Comparison of ENCODE assay signal across 26 cellular contexts in genomic region chr11:65187146-65187675, GRCh38. TPM values are rescaled to one million over a fixed set of nuclear protein-coding genes. Genes with fewer than 3 reads are reported as not detected.
DNase-seq lines count a peak whose midpoint lies in the region; ATAC-seq, FAIRE-seq and TF ChIP-seq lines count a peak whose summit lies in the region.
"Had no signal": no experiment of that assay in that cellular context is flagged by ENCODE, and none has a peak within 500 bp of the region (broad histone marks: within the 10 kb centered on the region; RNA-seq: fewer than 3 reads in every experiment).

No MANE protein-coding gene starts in this region.

- H2BK120ac ChIP-seq in neuronal stem cell (ENCODE audit: low read depth, low read length), result no peak overlapping the region

- H2BK12ac ChIP-seq in neuronal stem cell (ENCODE audit: low read length), result no peak overlapping the region

- H3K27ac ChIP-seq in HEK293 (ENCODE audit: extremely low read depth, low read depth, low read length), result no peak overlapping the region
- no peak overlapping the region for H3K27ac ChIP-seq in RWPE2 (ENCODE audit: poor library complexity, severe bottlenecking)
- no peak overlapping the region for H3K27ac ChIP-seq in kidney (ENCODE audit: low read depth in 2 of 2, low read length in 2 of 2)
- H3K27ac ChIP-seq in neuronal stem cell (replicated peaks; ENCODE audit: low read length), result no peak overlapping the region
- H3K27ac ChIP-seq: BLaER1, SK-N-MC had no signal

- no peak overlapping the region for H2BK15ac ChIP-seq in neuronal stem cell (ENCODE audit: low read length)

- no peak overlapping the region for H3K4me3 ChIP-seq in HEK293 (ENCODE audit: low read depth, low read length)
- H3K4me3 ChIP-seq in RWPE2 (ENCODE audit: severe bottlenecking), result no peak overlapping the region
- H3K4me3 ChIP-seq in kidney (ENCODE audit: low read length in 2 of 2), result no peak overlapping the region
- H3K4me3 ChIP-seq in neuronal stem cell (ENCODE audit: low read length in 2 of 2), result no peak overlapping the region
- H3K4me3 ChIP-seq: BLaER1, SK-N-MC had no signal

- no peak overlapping the region for H3K18ac ChIP-seq in neuronal stem cell (ENCODE audit: low read length)

- peaks cover 2% of the 10 kb centered on the region for H3K79me1 ChIP-seq in neuronal stem cell (ENCODE audit: low read depth, low read length)

- DNase-seq in RWPE2 (ENCODE audit: low spot score) (peak; percentile 9), kidney (peak; percentile 30), neuronal stem cell (ENCODE audit: low spot score) (no peak), NCI-H2171 treated with DMSO at 0.1 percent for 48 hours (lab: John Stamatoyannopoulos, UW) (no peak)
- DNase-seq: DMS53, H7, IMR-90, KG1, MM.1S, NCI-H1417, NCI-H1694, NCI-H2029 treated with DMSO at 0.1 percent for 48 hours, NCI-H226, NCI-H510A, NCI-H69, SIG-M5 had no signal

- H3K36me3 ChIP-seq in HEK293 (ENCODE audit: control insufficient read depth in 2 of 2, insufficient read depth in 1 of 2, low read length in 2 of 2) (peaks cover 9 to 84% of the 10 kb centered on the region in 2 experiments; a peak in 2 of 3 replicates), RWPE2 (ENCODE audit: low read depth) (peaks cover 90% of the 10 kb centered on the region), kidney (ENCODE audit: control insufficient read depth in 1 of 2, insufficient read depth in 2 of 2, low read length in 2 of 2) (peaks cover 20 to 34% of the 10 kb centered on the region in 2 donors), neuronal stem cell (replicated peaks in 1 of 2; ENCODE audit: control insufficient read depth in 2 of 2, insufficient read depth in 2 of 2, low read length in 2 of 2) (peaks cover 10 to 52% of the 10 kb centered on the region in 2 donors)

- POLR2A ChIA-PET in HEK293 (lab: Yijun Ruan, JAX), result interaction anchor here (1.2 to 1.6 kb wide), 2 partner anchors 10 to 52 kb away, joined by 3 to 11 read pairs; partner anchors contain the start of gene SYVN1

- FAIRE-seq in kidney (lab: Jason Lieb, UNC), result no peak
- FAIRE-seq: A204.1, GM18507 had no signal

- H4K91ac ChIP-seq in neuronal stem cell (ENCODE audit: low read depth, low read length, poor library complexity), result no peak overlapping the region

- CTCF ChIA-PET in HEK293 (lab: Yijun Ruan, JAX), result interaction anchor here (1.1 kb wide), 1 partner anchor 16 kb away, joined by 3 read pairs; no protein-coding TSS in a partner anchor

- H3K9me3 ChIP-seq in HEK293 (ENCODE audit: control insufficient read depth, insufficient read depth, low read depth, low read length) (no peaks in the 10 kb centered on the region), RWPE2 (ENCODE audit: severe bottlenecking) (no peaks in the 10 kb centered on the region), kidney (ENCODE audit: control insufficient read depth in 1 of 2, low read length in 2 of 2) (no peaks in the 10 kb centered on the region), neuronal stem cell (replicated peaks in 1 of 2; ENCODE audit: control insufficient read depth in 2 of 2, insufficient read depth in 1 of 2, low read depth in 1 of 2, low read length in 2 of 2) (no peaks in the 10 kb centered on the region)
- H3K9me3 ChIP-seq: BLaER1 had no signal

- H2AK5ac ChIP-seq in neuronal stem cell (ENCODE audit: low read depth, low read length), result no peak overlapping the region

- no peak overlapping the region for H3K9ac ChIP-seq in kidney (ENCODE audit: low read length in 2 of 2)
- H3K9ac ChIP-seq in neuronal stem cell (ENCODE audit: low read depth, low read length, poor library complexity), result no peak overlapping the region
- H3K9ac ChIP-seq: BLaER1 had no signal

- no peaks in the 10 kb centered on the region for H3K4me1 ChIP-seq in HEK293 (ENCODE audit: control insufficient read depth, insufficient read depth, low read length)
- H3K4me1 ChIP-seq in RWPE2 (ENCODE audit: insufficient read depth, poor library complexity, severe bottlenecking), result peaks cover 6% of the 10 kb centered on the region
- H3K4me1 ChIP-seq in kidney (ENCODE audit: control insufficient read depth in 1 of 2, insufficient read depth in 1 of 2, low read depth in 1 of 2, low read length in 2 of 2), result peaks cover 0 to 14% of the 10 kb centered on the region in 2 donors
- peaks cover 7 to 14% of the 10 kb centered on the region in 2 donors for H3K4me1 ChIP-seq in neuronal stem cell (ENCODE audit: control insufficient read depth in 2 of 2, insufficient read depth in 1 of 2, low read depth in 1 of 2, low read length in 2 of 2)

- no CpG with 5 or more reads among the region's 6 CpGs for WGBS in neuronal stem cell (ENCODE audit: extremely low coverage in 2 of 2, insufficient read length in 2 of 2, insufficient replicate concordance in 1 of 2), 2 donors

- H3K27me3 ChIP-seq in RWPE2 (ENCODE audit: insufficient read depth, poor library complexity, severe bottlenecking) (no peaks in the 10 kb centered on the region), neuronal stem cell (ENCODE audit: control insufficient read depth in 3 of 3, insufficient read depth in 3 of 3, low read depth in 1 of 3, low read length in 3 of 3) (peaks cover 0 to 2% (median 0%) of the 10 kb centered on the region in 3 experiments)
- H3K27me3 ChIP-seq: BLaER1 had no signal

- no peak overlapping the region for H2AFZ ChIP-seq in neuronal stem cell (ENCODE audit: low read length)

- peak overlapping the region; percentile 3 for H3K23ac ChIP-seq in neuronal stem cell (ENCODE audit: low read depth, low read length, poor library complexity)

- no peak overlapping the region for H3K4ac ChIP-seq in neuronal stem cell (ENCODE audit: low read length)

- ATAC-seq in RWPE2 (ENCODE audit: low read depth) (no peak), HG03565 (IDR thresholded peaks at IDR 0.05; ENCODE audit: unreplicated experiment) (no peak), GM21619 (IDR thresholded peaks at IDR 0.05; ENCODE audit: unreplicated experiment) (no peak)

- H2BK5ac ChIP-seq in neuronal stem cell (ENCODE audit: low read length), result no peak overlapping the region

- no peak overlapping the region for H3K14ac ChIP-seq in neuronal stem cell (ENCODE audit: low read length)

- no peak overlapping the region for H3K4me2 ChIP-seq in neuronal stem cell (ENCODE audit: insufficient read depth, low read length, poor library complexity, severe bottlenecking)
- H3K4me2 ChIP-seq: BLaER1 had no signal

- intact Hi-C loops in kidney (cut with DNase I), result no loop called here

- no peak overlapping the region for H4K8ac ChIP-seq in neuronal stem cell (ENCODE audit: low read depth, low read length)

- no peak for TF ChIP-seq CTCF in HEK293 (tag by site-specific recombination; IDR thresholded peaks at IDR 0.05)
- no peak for TF ChIP-seq CTCF in RWPE2 (IDR thresholded peaks at IDR 0.05; ENCODE audit: poor library complexity, severe bottlenecking)
- TF ChIP-seq CTCF in kidney (IDR thresholded peaks at IDR 0.05; ENCODE audit: borderline replicate concordance, extremely low read depth, insufficient read depth), result no peak

TF ChIP-seq in HEK293, 187 proteins besides CTCF, POLR2A, EP300 and RAD21:
- no peak for TF ChIP-seq ZNF837 (tag by site-specific recombination; IDR thresholded peaks at IDR 0.05)
- TF ChIP-seq ZNF660 (tag by site-specific recombination; IDR thresholded peaks at IDR 0.05), result no peak
- TF ChIP-seq SP2 (tag by site-specific recombination; IDR thresholded peaks at IDR 0.05), result peak; percentile 32
- TF ChIP-seq ZNF26 (tag by site-specific recombination; IDR thresholded peaks at IDR 0.05), result no peak

RNA-seq across cellular contexts. Expression of gene CAPN1, which starts 5.5 kb away (rescaled TPM):
- 328 TPM for total RNA-seq in kidney
- 92.5 TPM for polyA plus RNA-seq in kidney (ENCODE audit: insufficient read depth, low read depth, low replicate concordance)
- polyA plus RNA-seq in neuronal stem cell (2013, experiment 1 of 2), result 35.4 TPM
- 33.4 TPM for polyA plus RNA-seq in neuronal stem cell (2013, experiment 2 of 2)

RNA-seq across cellular contexts. Expression of gene SPDYC, which starts 17.2 kb away (rescaled TPM):
- total RNA-seq in kidney, result not detected
- polyA plus RNA-seq in kidney (ENCODE audit: insufficient read depth, low read depth, low replicate concordance), result 0.43 TPM
- 0.06 TPM for polyA plus RNA-seq in neuronal stem cell (2013, experiment 1 of 2)
- polyA plus RNA-seq in neuronal stem cell (2013, experiment 2 of 2), result not detected
- total RNA-seq: CD4-positive, alpha-beta T cell; Daoy; IMR-90 had no signal
- polyA plus RNA-seq: AG04450, IMR-90 had no signal

RNA-seq across cellular contexts. Expression of gene SYVN1, which starts 52.9 kb away (rescaled TPM):
- total RNA-seq in kidney, result 69.8 TPM
- 21.2 TPM for polyA plus RNA-seq in kidney (ENCODE audit: insufficient read depth, low read depth, low replicate concordance)
- polyA plus RNA-seq in neuronal stem cell (2013, experiment 1 of 2), result 16.9 TPM
- 16.0 TPM for polyA plus RNA-seq in neuronal stem cell (2013, experiment 2 of 2)

Comparison
In these comparisons a context has a peak if more than half of its experiments do, and no peak if none do; other contexts are left out.
1. DNase-seq: peak in RWPE2 (single experiment) and kidney (single experiment); none in neuronal stem cell (single experiment) and NCI-H2171 treated with DMSO at 0.1 percent for 48 hours (single experiment).